ENCODE assay signal across 14 cellular contexts in genomic region chr19:34881982-34882381, GRCh38.
"Had no signal": no experiment of that assay in that cellular context is flagged by ENCODE, and none has a peak within 500 bp of the region (broad histone marks: within the 10 kb centered on the region; RNA-seq: fewer than 3 reads in every experiment).

No MANE protein-coding gene starts in this region.

- H3K4me3 ChIP-seq: adrenal gland, esophagus muscularis mucosa, tibial nerve had no signal

- H3K4me1 ChIP-seq: adrenal gland, esophagus muscularis mucosa, foreskin keratinocyte, tibial nerve had no signal

- ATAC-seq: foreskin keratinocyte; natural killer cell treated with Interleukin-12 subunit alpha and Interleukin-12 subunit beta and Interleukin-15 and Interleukin-18, amount 100 ng/mL, for 72 hours; right cardiac atrium; stimulated activated memory B cell treated with anti-CD40 and anti-IgM and Interleukin-4, amounts not matched to agents 10 μg/mL and 1 μg/mL and 100 μg/mL, for 72 hours had no signal

- DNase-seq: activated B cell treated with CpG ODN at 0.5 μM for 24 hours; activated CD4-positive, alpha-beta T cell treated with anti-CD3 and anti-CD28 coated beads, Interleukin-2, amount 10 ng/mL, durations not matched to agents 24 days and 14 days; activated CD8-positive, alpha-beta memory T cell treated with anti-CD3 and anti-CD28 coated beads for 24 hours; activated naive CD4-positive, alpha-beta T cell treated with anti-CD3 and anti-CD28 coated beads, Interleukin-2, amount 10 ng/mL, durations not matched to agents 7 days and 5 days; adrenal gland; immature natural killer cell; nucleus accumbens; right cardiac atrium; T-helper 1 cell had no signal

- H3K36me3 ChIP-seq: adrenal gland, esophagus muscularis mucosa, tibial nerve had no signal

- H3K27ac ChIP-seq: adrenal gland, esophagus muscularis mucosa, foreskin keratinocyte, tibial nerve had no signal

- H3K27me3 ChIP-seq: adrenal gland, foreskin keratinocyte, tibial nerve had no signal
